Comparison of ENCODE assay signal across 1 cellular context in the genomic region with DNA sequence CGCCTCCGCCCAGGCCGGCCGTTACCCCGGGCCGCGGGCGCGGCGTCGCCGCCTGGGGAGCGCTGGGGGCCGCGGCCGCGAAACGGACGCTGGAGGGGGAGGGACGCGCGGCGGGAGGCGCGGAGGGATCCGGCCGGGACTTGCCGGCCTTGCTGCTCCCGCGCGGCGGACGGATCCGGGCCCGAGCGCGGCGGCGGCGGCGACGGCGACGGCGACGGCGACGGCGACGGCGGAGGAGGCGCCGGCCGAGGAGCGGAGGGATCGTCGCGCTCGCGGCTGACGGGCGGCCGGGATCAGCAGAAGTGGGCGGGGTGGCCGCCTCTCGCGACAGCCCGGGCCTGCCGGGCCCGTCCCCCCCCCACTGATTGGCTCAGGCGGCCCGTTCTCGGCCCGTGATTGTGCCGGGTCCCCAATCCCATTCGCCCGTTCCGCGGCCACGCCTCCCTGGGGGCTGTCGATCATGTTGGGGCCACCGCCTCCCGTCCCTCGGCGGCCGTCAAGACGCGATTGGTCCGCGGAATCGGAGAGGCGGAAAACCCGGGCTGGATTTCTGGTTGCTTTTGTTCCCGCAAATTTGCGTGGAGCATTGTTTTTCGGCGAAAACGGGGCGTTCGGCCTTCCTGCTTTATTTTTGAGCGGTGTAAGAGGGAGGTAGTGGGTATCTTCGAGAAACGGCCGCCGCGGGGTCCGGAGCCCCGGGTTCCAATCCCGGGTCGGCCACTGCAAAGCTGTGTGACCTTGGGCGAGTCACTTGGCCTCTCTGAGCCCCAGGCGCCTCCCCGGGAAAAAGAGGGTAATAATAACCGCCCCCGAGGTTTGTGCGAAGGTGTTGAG.
TF ChIP-seq lines count a peak whose summit lies in the region.

A gene (minus strand): TSS at position 304 of the 834 bp plus-strand sequence. CDS start 786 bp downstream, outside the sequence.

TF ChIP-seq in WTC11, 78 proteins besides CTCF, POLR2A, EP300 and RAD21 (continued from another document):
- TF ChIP-seq, protein P1, sequence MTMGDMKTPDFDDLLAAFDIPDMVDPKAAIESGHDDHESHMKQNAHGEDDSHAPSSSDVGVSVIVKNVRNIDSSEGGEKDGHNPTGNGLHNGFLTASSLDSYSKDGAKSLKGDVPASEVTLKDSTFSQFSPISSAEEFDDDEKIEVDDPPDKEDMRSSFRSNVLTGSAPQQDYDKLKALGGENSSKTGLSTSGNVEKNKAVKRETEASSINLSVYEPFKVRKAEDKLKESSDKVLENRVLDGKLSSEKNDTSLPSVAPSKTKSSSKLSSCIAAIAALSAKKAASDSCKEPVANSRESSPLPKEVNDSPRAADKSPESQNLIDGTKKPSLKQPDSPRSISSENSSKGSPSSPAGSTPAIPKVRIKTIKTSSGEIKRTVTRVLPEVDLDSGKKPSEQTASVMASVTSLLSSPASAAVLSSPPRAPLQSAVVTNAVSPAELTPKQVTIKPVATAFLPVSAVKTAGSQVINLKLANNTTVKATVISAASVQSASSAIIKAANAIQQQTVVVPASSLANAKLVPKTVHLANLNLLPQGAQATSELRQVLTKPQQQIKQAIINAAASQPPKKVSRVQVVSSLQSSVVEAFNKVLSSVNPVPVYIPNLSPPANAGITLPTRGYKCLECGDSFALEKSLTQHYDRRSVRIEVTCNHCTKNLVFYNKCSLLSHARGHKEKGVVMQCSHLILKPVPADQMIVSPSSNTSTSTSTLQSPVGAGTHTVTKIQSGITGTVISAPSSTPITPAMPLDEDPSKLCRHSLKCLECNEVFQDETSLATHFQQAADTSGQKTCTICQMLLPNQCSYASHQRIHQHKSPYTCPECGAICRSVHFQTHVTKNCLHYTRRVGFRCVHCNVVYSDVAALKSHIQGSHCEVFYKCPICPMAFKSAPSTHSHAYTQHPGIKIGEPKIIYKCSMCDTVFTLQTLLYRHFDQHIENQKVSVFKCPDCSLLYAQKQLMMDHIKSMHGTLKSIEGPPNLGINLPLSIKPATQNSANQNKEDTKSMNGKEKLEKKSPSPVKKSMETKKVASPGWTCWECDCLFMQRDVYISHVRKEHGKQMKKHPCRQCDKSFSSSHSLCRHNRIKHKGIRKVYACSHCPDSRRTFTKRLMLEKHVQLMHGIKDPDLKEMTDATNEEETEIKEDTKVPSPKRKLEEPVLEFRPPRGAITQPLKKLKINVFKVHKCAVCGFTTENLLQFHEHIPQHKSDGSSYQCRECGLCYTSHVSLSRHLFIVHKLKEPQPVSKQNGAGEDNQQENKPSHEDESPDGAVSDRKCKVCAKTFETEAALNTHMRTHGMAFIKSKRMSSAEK (CRISPR knock-in tag; IDR thresholded peaks at IDR 0.05; ENCODE audit: borderline replicate concordance) = no peak
- peak; percentile 100 for TF ChIP-seq GTF2I (CRISPR knock-in tag; conservative IDR thresholded peaks at IDR 0.05)
- TF ChIP-seq, protein P2, sequence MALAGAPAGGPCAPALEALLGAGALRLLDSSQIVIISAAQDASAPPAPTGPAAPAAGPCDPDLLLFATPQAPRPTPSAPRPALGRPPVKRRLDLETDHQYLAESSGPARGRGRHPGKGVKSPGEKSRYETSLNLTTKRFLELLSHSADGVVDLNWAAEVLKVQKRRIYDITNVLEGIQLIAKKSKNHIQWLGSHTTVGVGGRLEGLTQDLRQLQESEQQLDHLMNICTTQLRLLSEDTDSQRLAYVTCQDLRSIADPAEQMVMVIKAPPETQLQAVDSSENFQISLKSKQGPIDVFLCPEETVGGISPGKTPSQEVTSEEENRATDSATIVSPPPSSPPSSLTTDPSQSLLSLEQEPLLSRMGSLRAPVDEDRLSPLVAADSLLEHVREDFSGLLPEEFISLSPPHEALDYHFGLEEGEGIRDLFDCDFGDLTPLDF (CRISPR knock-in tag; IDR thresholded peaks at IDR 0.05) = no peak
- TF ChIP-seq FOXK1 (CRISPR knock-in tag; IDR thresholded peaks at IDR 0.05) = peak; percentile 51; the same call in 1 of the 2 replicates
- TF ChIP-seq CREM (CRISPR knock-in tag; IDR thresholded peaks at IDR 0.05) = peak; percentile 20; the same call in 1 of the 2 replicates
- TF ChIP-seq JUN (CRISPR knock-in tag; IDR thresholded peaks at IDR 0.05) = no peak
- peak; percentile 93 for TF ChIP-seq NFYB (CRISPR knock-in tag; conservative IDR thresholded peaks at IDR 0.05; ENCODE audit: low read depth)
- TF ChIP-seq, protein P3, sequence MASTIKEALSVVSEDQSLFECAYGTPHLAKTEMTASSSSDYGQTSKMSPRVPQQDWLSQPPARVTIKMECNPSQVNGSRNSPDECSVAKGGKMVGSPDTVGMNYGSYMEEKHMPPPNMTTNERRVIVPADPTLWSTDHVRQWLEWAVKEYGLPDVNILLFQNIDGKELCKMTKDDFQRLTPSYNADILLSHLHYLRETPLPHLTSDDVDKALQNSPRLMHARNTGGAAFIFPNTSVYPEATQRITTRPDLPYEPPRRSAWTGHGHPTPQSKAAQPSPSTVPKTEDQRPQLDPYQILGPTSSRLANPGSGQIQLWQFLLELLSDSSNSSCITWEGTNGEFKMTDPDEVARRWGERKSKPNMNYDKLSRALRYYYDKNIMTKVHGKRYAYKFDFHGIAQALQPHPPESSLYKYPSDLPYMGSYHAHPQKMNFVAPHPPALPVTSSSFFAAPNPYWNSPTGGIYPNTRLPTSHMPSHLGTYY (CRISPR knock-in tag; IDR thresholded peaks at IDR 0.05) = no peak
- no peak for TF ChIP-seq EMX1 (CRISPR knock-in tag; IDR thresholded peaks at IDR 0.05)
- TF ChIP-seq, protein P4, sequence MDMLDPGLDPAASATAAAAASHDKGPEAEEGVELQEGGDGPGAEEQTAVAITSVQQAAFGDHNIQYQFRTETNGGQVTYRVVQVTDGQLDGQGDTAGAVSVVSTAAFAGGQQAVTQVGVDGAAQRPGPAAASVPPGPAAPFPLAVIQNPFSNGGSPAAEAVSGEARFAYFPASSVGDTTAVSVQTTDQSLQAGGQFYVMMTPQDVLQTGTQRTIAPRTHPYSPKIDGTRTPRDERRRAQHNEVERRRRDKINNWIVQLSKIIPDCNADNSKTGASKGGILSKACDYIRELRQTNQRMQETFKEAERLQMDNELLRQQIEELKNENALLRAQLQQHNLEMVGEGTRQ (CRISPR knock-in tag; IDR thresholded peaks at IDR 0.05) = peak; percentile 61
- TF ChIP-seq, protein P5, sequence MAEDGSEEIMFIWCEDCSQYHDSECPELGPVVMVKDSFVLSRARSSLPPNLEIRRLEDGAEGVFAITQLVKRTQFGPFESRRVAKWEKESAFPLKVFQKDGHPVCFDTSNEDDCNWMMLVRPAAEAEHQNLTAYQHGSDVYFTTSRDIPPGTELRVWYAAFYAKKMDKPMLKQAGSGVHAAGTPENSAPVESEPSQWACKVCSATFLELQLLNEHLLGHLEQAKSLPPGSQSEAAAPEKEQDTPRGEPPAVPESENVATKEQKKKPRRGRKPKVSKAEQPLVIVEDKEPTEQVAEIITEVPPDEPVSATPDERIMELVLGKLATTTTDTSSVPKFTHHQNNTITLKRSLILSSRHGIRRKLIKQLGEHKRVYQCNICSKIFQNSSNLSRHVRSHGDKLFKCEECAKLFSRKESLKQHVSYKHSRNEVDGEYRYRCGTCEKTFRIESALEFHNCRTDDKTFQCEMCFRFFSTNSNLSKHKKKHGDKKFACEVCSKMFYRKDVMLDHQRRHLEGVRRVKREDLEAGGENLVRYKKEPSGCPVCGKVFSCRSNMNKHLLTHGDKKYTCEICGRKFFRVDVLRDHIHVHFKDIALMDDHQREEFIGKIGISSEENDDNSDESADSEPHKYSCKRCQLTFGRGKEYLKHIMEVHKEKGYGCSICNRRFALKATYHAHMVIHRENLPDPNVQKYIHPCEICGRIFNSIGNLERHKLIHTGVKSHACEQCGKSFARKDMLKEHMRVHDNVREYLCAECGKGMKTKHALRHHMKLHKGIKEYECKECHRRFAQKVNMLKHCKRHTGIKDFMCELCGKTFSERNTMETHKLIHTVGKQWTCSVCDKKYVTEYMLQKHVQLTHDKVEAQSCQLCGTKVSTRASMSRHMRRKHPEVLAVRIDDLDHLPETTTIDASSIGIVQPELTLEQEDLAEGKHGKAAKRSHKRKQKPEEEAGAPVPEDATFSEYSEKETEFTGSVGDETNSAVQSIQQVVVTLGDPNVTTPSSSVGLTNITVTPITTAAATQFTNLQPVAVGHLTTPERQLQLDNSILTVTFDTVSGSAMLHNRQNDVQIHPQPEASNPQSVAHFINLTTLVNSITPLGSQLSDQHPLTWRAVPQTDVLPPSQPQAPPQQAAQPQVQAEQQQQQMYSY (CRISPR knock-in tag; IDR thresholded peaks at IDR 0.05) = peak; percentile 98
- TF ChIP-seq MYBL2 (CRISPR knock-in tag; IDR thresholded peaks at IDR 0.05) = no peak
- TF ChIP-seq FOXJ3 (CRISPR knock-in tag; IDR thresholded peaks at IDR 0.05; ENCODE audit: borderline replicate concordance) = no peak
- TF ChIP-seq, protein P6, sequence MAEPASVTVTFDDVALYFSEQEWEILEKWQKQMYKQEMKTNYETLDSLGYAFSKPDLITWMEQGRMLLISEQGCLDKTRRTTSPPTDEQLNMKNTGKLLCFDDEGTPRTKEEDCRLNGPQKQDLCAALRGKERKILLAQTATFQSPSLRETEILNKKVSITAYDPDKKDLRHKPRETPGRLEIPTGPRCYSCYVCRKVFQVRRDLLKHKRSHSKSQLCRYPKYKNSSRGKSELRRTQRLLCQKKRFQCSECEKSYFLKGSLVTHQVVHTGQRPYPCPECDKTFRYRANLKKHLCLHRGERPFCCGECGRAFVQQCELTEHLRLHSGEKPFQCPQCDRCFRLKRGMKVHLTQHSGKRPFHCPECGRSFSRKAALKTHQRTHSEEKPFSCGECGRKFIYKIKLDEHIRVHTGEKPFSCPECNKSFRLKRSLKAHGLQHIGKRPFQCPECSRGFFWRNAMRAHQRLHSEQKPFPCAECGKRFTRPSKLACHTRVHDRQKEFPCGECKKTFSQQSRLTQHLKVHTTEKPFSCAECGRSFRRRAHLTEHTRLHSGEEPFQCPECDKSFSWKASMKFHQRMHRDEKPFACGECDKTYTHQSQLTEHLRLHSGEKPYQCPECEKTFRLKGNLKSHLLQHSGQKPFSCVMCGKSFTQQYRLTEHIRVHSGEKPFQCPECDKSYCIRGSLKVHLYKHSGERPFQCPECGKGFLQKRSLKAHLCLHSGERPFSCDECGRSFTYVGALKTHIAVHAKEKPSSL (CRISPR knock-in tag; conservative IDR thresholded peaks at IDR 0.05) = no peak
- TF ChIP-seq, protein P7, sequence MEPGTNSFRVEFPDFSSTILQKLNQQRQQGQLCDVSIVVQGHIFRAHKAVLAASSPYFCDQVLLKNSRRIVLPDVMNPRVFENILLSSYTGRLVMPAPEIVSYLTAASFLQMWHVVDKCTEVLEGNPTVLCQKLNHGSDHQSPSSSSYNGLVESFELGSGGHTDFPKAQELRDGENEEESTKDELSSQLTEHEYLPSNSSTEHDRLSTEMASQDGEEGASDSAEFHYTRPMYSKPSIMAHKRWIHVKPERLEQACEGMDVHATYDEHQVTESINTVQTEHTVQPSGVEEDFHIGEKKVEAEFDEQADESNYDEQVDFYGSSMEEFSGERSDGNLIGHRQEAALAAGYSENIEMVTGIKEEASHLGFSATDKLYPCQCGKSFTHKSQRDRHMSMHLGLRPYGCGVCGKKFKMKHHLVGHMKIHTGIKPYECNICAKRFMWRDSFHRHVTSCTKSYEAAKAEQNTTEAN (CRISPR knock-in tag; IDR thresholded peaks at IDR 0.05) = no peak
- TF ChIP-seq NFE2L1 (CRISPR knock-in tag; IDR thresholded peaks at IDR 0.05) = 0 out of 2 replicates have a peak, but pooled peaks have one; percentile 19
- TF ChIP-seq ZNF219 (CRISPR knock-in tag; IDR thresholded peaks at IDR 0.05; ENCODE audit: borderline replicate concordance) = no peak
- TF ChIP-seq, protein P8, sequence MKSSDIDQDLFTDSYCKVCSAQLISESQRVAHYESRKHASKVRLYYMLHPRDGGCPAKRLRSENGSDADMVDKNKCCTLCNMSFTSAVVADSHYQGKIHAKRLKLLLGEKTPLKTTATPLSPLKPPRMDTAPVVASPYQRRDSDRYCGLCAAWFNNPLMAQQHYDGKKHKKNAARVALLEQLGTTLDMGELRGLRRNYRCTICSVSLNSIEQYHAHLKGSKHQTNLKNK (CRISPR knock-in tag; IDR thresholded peaks at IDR 0.05) = no peak
- no peak for TF ChIP-seq TCF7 (CRISPR knock-in tag; IDR thresholded peaks at IDR 0.05; ENCODE audit: low read depth)
- TF ChIP-seq FOXP1 (CRISPR knock-in tag; IDR thresholded peaks at IDR 0.05; ENCODE audit: borderline replicate concordance) = 0 out of 2 replicates have a peak, but pooled peaks have one; percentile 41
- no peak for TF ChIP-seq TEAD4 (CRISPR knock-in tag; IDR thresholded peaks at IDR 0.05)
TF ChIP-seq in WTC11: peak in this region for 11.
